Comparison of ENCODE assay signal across 14 cellular contexts in genomic region chr12:99959549-99960170, GRCh38. TPM values are rescaled to one million over a fixed set of nuclear protein-coding genes. Genes with fewer than 3 reads are reported as not detected.
DNase-seq lines count a peak whose midpoint lies in the region; ATAC-seq and TF ChIP-seq lines count a peak whose summit lies in the region.
"Had no signal": no experiment of that assay in that cellular context is flagged by ENCODE, and none has a peak within 500 bp of the region (broad histone marks: within the 10 kb centered on the region; RNA-seq: fewer than 3 reads in every experiment).

No MANE protein-coding gene starts in this region.

- no peak overlapping the region for H3K27ac Mint-ChIP-seq in chondrocyte (ENCODE audit: unreplicated experiment)
- H3K27ac Mint-ChIP-seq: CD8-positive, alpha-beta memory T cell had no signal

- H3K36me3 Mint-ChIP-seq in chondrocyte (ENCODE audit: low read depth): no peaks in the 10 kb centered on the region
- H3K36me3 Mint-ChIP-seq: CD8-positive, alpha-beta memory T cell had no signal

- no peaks in the 10 kb centered on the region for H3K9me3 ChIP-seq in left lung
- H3K9me3 ChIP-seq: heart left ventricle had no signal

- TF ChIP-seq CTCF in astrocyte of the spinal cord (IDR thresholded peaks at IDR 0.05; ENCODE audit: low read depth, low read length) (no peak), left lung (IDR thresholded peaks at IDR 0.05) (no peak), chondrocyte (IDR thresholded peaks at IDR 0.05) (no peak)

- no peaks in the 10 kb centered on the region for H3K36me3 ChIP-seq in left lung
- H3K36me3 ChIP-seq: heart left ventricle had no signal

- H3K27me3 ChIP-seq in left lung: no peaks in the 10 kb centered on the region
- H3K27me3 ChIP-seq: heart left ventricle had no signal

- DNase-seq in DMS 273 (lab: John Stamatoyannopoulos, UW; ENCODE audit: unreplicated experiment) (peak; percentile 79), NCI-H2196 (lab: John Stamatoyannopoulos, UW; ENCODE audit: unreplicated experiment) (peak; percentile 70), astrocyte of the spinal cord (ENCODE audit: low read depth, low spot score) (peak; percentile 2), left lung (no peak), T-helper 1 cell (no peak), chondrocyte (ENCODE audit: low spot score) (no peak), NCI-H1048 (lab: John Stamatoyannopoulos, UW) (no peak)
- DNase-seq: anterior cingulate cortex; CD8-positive, alpha-beta memory T cell; heart left ventricle; midbrain; retina had no signal

- ATAC-seq in left lung: peak; percentile 75
- no peak for ATAC-seq in HG02588 (IDR thresholded peaks at IDR 0.05; ENCODE audit: unreplicated experiment)

- peaks cover 11% of the 10 kb centered on the region for H3K27me3 Mint-ChIP-seq in chondrocyte (ENCODE audit: low read depth)
- H3K27me3 Mint-ChIP-seq: CD8-positive, alpha-beta memory T cell had no signal

- no peak overlapping the region for H3K27ac ChIP-seq in left lung

- H3K4me1 ChIP-seq in left lung: peaks cover 0 to 6% of the 10 kb centered on the region in 2 donors
- H3K4me1 ChIP-seq: heart left ventricle had no signal

- no peak overlapping the region for H3K4me3 Mint-ChIP-seq in chondrocyte (ENCODE audit: unreplicated experiment)
- H3K4me3 Mint-ChIP-seq: CD8-positive, alpha-beta memory T cell had no signal

- in situ Hi-C loops in astrocyte of the spinal cord (cut with HindIII; ENCODE audit: low sequenced_read_pairs): no loop called here

- no peaks in the 10 kb centered on the region for H3K4me1 Mint-ChIP-seq in chondrocyte (ENCODE audit: low read depth)
- H3K4me1 Mint-ChIP-seq: CD8-positive, alpha-beta memory T cell had no signal

- intact Hi-C loops in left lung (cut with DNase I): no loop called here

- no peaks in the 10 kb centered on the region for H3K9me3 Mint-ChIP-seq in chondrocyte (ENCODE audit: low read depth)

- H3K4me3 ChIP-seq in astrocyte of the spinal cord (ENCODE audit: low read depth, low read length) (no peak overlapping the region), left lung (no peak overlapping the region)
- H3K4me3 ChIP-seq: heart left ventricle had no signal

RNA-seq across cellular contexts. Expression of gene ANKS1B, which starts 25.1 kb away (rescaled TPM):
- total RNA-seq in left lung (1 to 10 TPM; 4.9 to 6.9 TPM), chondrocyte (1.8 to 2.3 TPM (median 1.9 TPM) in 3 replicates)
- total RNA-seq: HT-29 had no signal

Comparison
In these comparisons a context has a peak if more than half of its experiments do, and no peak if none do; other contexts are left out.
1. DNase-seq: peak in DMS 273 (single experiment), NCI-H2196 (single experiment) and astrocyte of the spinal cord (single experiment); none in left lung (0 of 2), T-helper 1 cell (0 of 5), chondrocyte (single experiment) and NCI-H1048 (single experiment).